ENCODE assay signal across 20 cellular contexts in the genomic region with DNA sequence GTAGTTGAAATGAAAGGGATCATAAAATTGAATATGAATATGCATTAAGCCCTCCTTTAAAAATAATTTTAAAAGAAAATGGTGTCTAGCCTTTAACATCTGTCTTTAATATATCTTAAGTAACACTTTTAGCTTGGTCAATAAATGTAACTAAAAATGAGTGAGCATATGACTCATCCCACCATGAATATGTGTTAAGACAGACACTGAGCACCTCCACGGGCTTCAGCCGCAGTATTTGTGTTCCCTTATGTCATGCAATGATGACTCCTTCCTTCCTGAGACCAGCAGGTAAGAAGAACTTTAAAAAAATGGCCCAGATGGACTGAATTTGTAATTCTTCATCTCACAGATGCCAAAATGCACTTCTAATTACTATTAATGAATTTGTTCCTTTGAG.
DNase-seq lines count a peak whose midpoint lies in the region; FAIRE-seq and TF ChIP-seq lines count a peak whose summit lies in the region.
"Had no signal": no experiment of that assay in that cellular context is flagged by ENCODE, and none has a peak within 500 bp of the region (broad histone marks: within the 10 kb centered on the region; RNA-seq: fewer than 3 reads in every experiment).

No MANE protein-coding gene starts in this region.

- H3K27ac Mint-ChIP-seq in activated T-helper 1 cell treated with anti-CD3 and anti-CD28 coated beads, Interleukin-12 subunit alpha, Interleukin-12 subunit beta, Interleukin-2, Interleukin-4 antibody, amounts not matched to agents 30 ng/mL and 10 ng/mL and 1 ng/mL, durations not matched to agents 14 hours and 24 hours and 36 hours, result no peak overlapping the region
- H3K27ac Mint-ChIP-seq: activated B cell treated with CpG ODN at 0.5 μM for 24 hours; activated naive CD8-positive, alpha-beta T cell; naive B cell; type B pancreatic cell had no signal

- no peaks in the 10 kb centered on the region for H3K9me3 ChIP-seq in keratinocyte (ENCODE audit: control insufficient read depth, low read depth, low read length)

- H3K4me2 ChIP-seq in keratinocyte (ENCODE audit: control insufficient read depth, extremely low read depth, insufficient read depth, low read depth, low read length), result no peak overlapping the region

- H3K4me1 Mint-ChIP-seq in activated T-helper 1 cell treated with anti-CD3 and anti-CD28 coated beads, Interleukin-12 subunit alpha, Interleukin-12 subunit beta, Interleukin-2, Interleukin-4 antibody, amounts not matched to agents 30 ng/mL and 10 ng/mL and 1 ng/mL, durations not matched to agents 14 hours and 24 hours and 36 hours (ENCODE audit: low read depth), result no peaks in the 10 kb centered on the region
- H3K4me1 Mint-ChIP-seq: activated B cell treated with CpG ODN at 0.5 μM for 24 hours, naive B cell had no signal

- FAIRE-seq in keratinocyte (lab: Jason Lieb, UNC), result no peak
- FAIRE-seq: GM18507 had no signal

- TF ChIP-seq CTCF in AG10803 (conservative IDR thresholded peaks at IDR 0.05; ENCODE audit: low read length) (no peak), keratinocyte (optimal IDR thresholded peaks at IDR 0.05 in 1 of 3, IDR thresholded peaks at IDR 0.05 in 1 of 3, conservative IDR thresholded peaks at IDR 0.05 in 1 of 3; ENCODE audit: extremely low read depth in 1 of 3, insufficient read depth in 2 of 3, low read length in 3 of 3) (no peak)

- H3K36me3 ChIP-seq in keratinocyte (ENCODE audit: control insufficient read depth in 2 of 2, extremely low read depth in 1 of 2, insufficient read depth in 2 of 2, low read length in 2 of 2), result no peaks in the 10 kb centered on the region

- H3K27ac ChIP-seq in keratinocyte (ENCODE audit: control insufficient read depth, insufficient read depth, low read length), result no peak overlapping the region
- H3K27ac ChIP-seq: C4-2B had no signal

- no peaks in the 10 kb centered on the region for H3K79me2 ChIP-seq in keratinocyte (ENCODE audit: control insufficient read depth, insufficient read depth, low read length)

- no peak overlapping the region for H2AFZ ChIP-seq in keratinocyte (ENCODE audit: control insufficient read depth, low read length)

- no peaks in the 10 kb centered on the region for H4K20me1 ChIP-seq in keratinocyte (ENCODE audit: control insufficient read depth, extremely low read depth, insufficient read depth, low read length)

- H3K4me3 Mint-ChIP-seq in activated T-helper 1 cell treated with anti-CD3 and anti-CD28 coated beads, Interleukin-12 subunit alpha, Interleukin-12 subunit beta, Interleukin-2, Interleukin-4 antibody, amounts not matched to agents 30 ng/mL and 10 ng/mL and 1 ng/mL, durations not matched to agents 14 hours and 24 hours and 36 hours, result no peak overlapping the region
- H3K4me3 Mint-ChIP-seq: activated B cell treated with CpG ODN at 0.5 μM for 24 hours; activated naive CD8-positive, alpha-beta T cell; naive B cell; type B pancreatic cell had no signal

- DNase-seq in AG10803 (ENCODE audit: low read depth), result peak; percentile 74
- peak; percentile 61 for DNase-seq in HS-5 (ENCODE audit: low read depth)
- DNase-seq in astrocyte of the hippocampus (ENCODE audit: low read depth, low spot score), result peak; percentile 26
- peak; percentile 7 for DNase-seq in keratinocyte (ENCODE audit: low read depth, low spot score)
- no peak for DNase-seq in activated gamma-delta T cell treated with Interleukin-2 at 50 U/mL for 16 hours
- no peak for DNase-seq in activated T-helper 1 cell treated with anti-CD3 and anti-CD28 coated beads, Interleukin-12 subunit alpha, Interleukin-12 subunit beta, Interleukin-2, Interleukin-4 antibody, amounts not matched to agents 30 ng/mL and 10 ng/mL and 1 ng/mL, durations not matched to agents 14 hours and 24 hours and 36 hours (ENCODE audit: low spot score)
- no peak for DNase-seq in AG08396 (ENCODE audit: low spot score)
- DNase-seq in NCI-H2081 (lab: John Stamatoyannopoulos, UW), result no peak
- DNase-seq: activated B cell treated with CpG ODN at 0.5 μM for 24 hours, cortex of kidney, foreskin melanocyte, GF-D8, GOT3, islet precursor cell, MV-4-11, naive B cell had no signal

- no peaks in the 10 kb centered on the region for H3K4me1 ChIP-seq in keratinocyte (ENCODE audit: control insufficient read depth, extremely low read depth, insufficient read depth, low read length)

- no peaks in the 10 kb centered on the region for H3K27me3 ChIP-seq in keratinocyte (ENCODE audit: control insufficient read depth, extremely low read depth, insufficient read depth, low read length)

- no peaks in the 10 kb centered on the region for H3K9me1 ChIP-seq in keratinocyte (ENCODE audit: control insufficient read depth, extremely low read depth, insufficient read depth, low read length)

- dilution Hi-C loops in keratinocyte (cut with MboI; ENCODE audit: extremely low pct_ligation_motif_present, low sequenced_read_pairs), result no loop called here

- H3K9ac ChIP-seq in keratinocyte (ENCODE audit: control insufficient read depth, extremely low read depth, insufficient read depth, low read length), result no peak overlapping the region

- intact Hi-C loops in activated T-helper 1 cell treated with anti-CD3 and anti-CD28 coated beads, Interleukin-12 subunit alpha, Interleukin-12 subunit beta, Interleukin-2, Interleukin-4 antibody, amounts not matched to agents 30 ng/mL and 10 ng/mL and 1 ng/mL, durations not matched to agents 14 hours and 24 hours and 36 hours (cut with micrococcal nuclease), result no loop called here

- no peaks in the 10 kb centered on the region for H3K36me3 Mint-ChIP-seq in activated T-helper 1 cell treated with anti-CD3 and anti-CD28 coated beads, Interleukin-12 subunit alpha, Interleukin-12 subunit beta, Interleukin-2, Interleukin-4 antibody, amounts not matched to agents 30 ng/mL and 10 ng/mL and 1 ng/mL, durations not matched to agents 14 hours and 24 hours and 36 hours (ENCODE audit: low read depth)
- H3K36me3 Mint-ChIP-seq: activated naive CD8-positive, alpha-beta T cell; naive B cell had no signal

- no peak overlapping the region for H3K4me3 ChIP-seq in AG10803 (ENCODE audit: low read length)
- no peak overlapping the region for H3K4me3 ChIP-seq in keratinocyte (ENCODE audit: control insufficient read depth in 2 of 3, extremely low read depth in 1 of 3, insufficient read depth in 2 of 3, low read depth in 1 of 3, low read length in 3 of 3)

- no peaks in the 10 kb centered on the region for H3K9me3 Mint-ChIP-seq in activated T-helper 1 cell treated with anti-CD3 and anti-CD28 coated beads, Interleukin-12 subunit alpha, Interleukin-12 subunit beta, Interleukin-2, Interleukin-4 antibody, amounts not matched to agents 30 ng/mL and 10 ng/mL and 1 ng/mL, durations not matched to agents 14 hours and 24 hours and 36 hours
- H3K9me3 Mint-ChIP-seq: activated B cell treated with CpG ODN at 0.5 μM for 24 hours, naive B cell had no signal

- no peaks in the 10 kb centered on the region for H3K27me3 Mint-ChIP-seq in activated T-helper 1 cell treated with anti-CD3 and anti-CD28 coated beads, Interleukin-12 subunit alpha, Interleukin-12 subunit beta, Interleukin-2, Interleukin-4 antibody, amounts not matched to agents 30 ng/mL and 10 ng/mL and 1 ng/mL, durations not matched to agents 14 hours and 24 hours and 36 hours (ENCODE audit: insufficient read depth)
- H3K27me3 Mint-ChIP-seq: activated B cell treated with CpG ODN at 0.5 μM for 24 hours; activated naive CD8-positive, alpha-beta T cell; naive B cell had no signal

Comparison
In these comparisons a context has a peak if more than half of its experiments do, and no peak if none do; other contexts are left out.
1. DNase-seq: peak in AG10803 (single experiment), HS-5 (single experiment), astrocyte of the hippocampus (single experiment) and keratinocyte (single experiment); none in activated gamma-delta T cell treated with Interleukin-2 at 50 U/mL for 16 hours (single experiment), activated T-helper 1 cell treated with anti-CD3 and anti-CD28 coated beads, Interleukin-12 subunit alpha, Interleukin-12 subunit beta, Interleukin-2, Interleukin-4 antibody, amounts not matched to agents 30 ng/mL and 10 ng/mL and 1 ng/mL, durations not matched to agents 14 hours and 24 hours and 36 hours (single experiment), AG08396 (single experiment) and NCI-H2081 (0 of 2).